Comparison of ENCODE assay signal across 8 cellular contexts in genomic region chr16:58196898-58197313, GRCh38. TPM values are rescaled to one million over a fixed set of nuclear protein-coding genes. Genes with fewer than 3 reads are reported as not detected.
DNase-seq lines count a peak whose midpoint lies in the region; ATAC-seq lines count a peak whose summit lies in the region.

No MANE protein-coding gene starts in this region.

- H3K27me3 ChIP-seq in trophoblast cell (ENCODE audit: insufficient read depth, low read length), result no peaks in the 10 kb centered on the region

- H4K8ac ChIP-seq in trophoblast cell (ENCODE audit: low read depth, low read length), result peak overlapping the region; percentile 3

- H2BK5ac ChIP-seq in trophoblast cell (ENCODE audit: low read depth, low read length, poor library complexity), result no peak overlapping the region

- peaks cover 24% of the 10 kb centered on the region for H3K4me1 Mint-ChIP-seq in T-helper 1 cell treated with Interleukin-12 subunit alpha and Interleukin-12 subunit beta and Interleukin-4 antibody, amounts not matched to agents 30 μg/mL and 1 μg/mL, for 36 hours (ENCODE audit: low read depth)
- H3K4me1 Mint-ChIP-seq in T-helper 17 cell, result peaks cover 34% of the 10 kb centered on the region

- H3K79me2 ChIP-seq in trophoblast cell (ENCODE audit: control insufficient read depth, insufficient read depth, low read length, poor library complexity), result peaks cover 11% of the 10 kb centered on the region

- no peak overlapping the region for H2AFZ ChIP-seq in trophoblast cell (ENCODE audit: insufficient read depth, low read length, poor library complexity)

- no peak for DNase-seq in T-helper 1 cell
- no peak for DNase-seq in T-helper 17 cell
- DNase-seq in fibroblast of the conjunctiva (ENCODE audit: low read depth), result peak; percentile 1
- no peak for DNase-seq in trophoblast cell
- no peak for DNase-seq in effector CD4-positive, alpha-beta T cell

- H3K4me3 Mint-ChIP-seq in T-helper 1 cell treated with Interleukin-12 subunit alpha and Interleukin-12 subunit beta and Interleukin-4 antibody, amounts not matched to agents 30 μg/mL and 1 μg/mL, for 36 hours, result peak overlapping the region; percentile 84
- peak overlapping the region; percentile 89 for H3K4me3 Mint-ChIP-seq in T-helper 17 cell

- H3K4me3 ChIP-seq in trophoblast cell (ENCODE audit: low read depth, low read length), result peak overlapping the region; percentile 90

- no peak overlapping the region for H3K18ac ChIP-seq in trophoblast cell (ENCODE audit: low read length)

- ATAC-seq in T-helper 17 cell (no peak), GM19324 (IDR thresholded peaks at IDR 0.05; ENCODE audit: low FRiP score, unreplicated experiment) (no peak), HG03139 (IDR thresholded peaks at IDR 0.05; ENCODE audit: unreplicated experiment) (no peak)

- no peak overlapping the region for H2BK120ac ChIP-seq in trophoblast cell (ENCODE audit: insufficient read depth, low read length, poor library complexity)

- H2AK5ac ChIP-seq in trophoblast cell (ENCODE audit: low read length), result no peak overlapping the region

- H3K4me1 ChIP-seq in trophoblast cell (ENCODE audit: control insufficient read depth in 1 of 2, insufficient read depth in 2 of 2, low read length in 2 of 2), result peaks cover 7 to 8% of the 10 kb centered on the region in 2 experiments

- H4K12ac ChIP-seq in trophoblast cell (ENCODE audit: low read depth, low read length), result peak overlapping the region; percentile 5

- peak overlapping the region; percentile 98 for H3K4me2 ChIP-seq in trophoblast cell (ENCODE audit: low read length)

- peak overlapping the region; percentile 94 for H3K9ac ChIP-seq in trophoblast cell (ENCODE audit: low read length)

- no peaks in the 10 kb centered on the region for H3K9me3 ChIP-seq in T-helper 17 cell (ENCODE audit: control insufficient read depth, low read length, poor library complexity, severe bottlenecking)
- H3K9me3 ChIP-seq in trophoblast cell (ENCODE audit: insufficient read depth, low read depth, low read length), result no peaks in the 10 kb centered on the region

- H3K4ac ChIP-seq in trophoblast cell (ENCODE audit: low read depth, low read length), result peak overlapping the region; percentile 65

- peak overlapping the region; percentile 9 for H3K14ac ChIP-seq in trophoblast cell (ENCODE audit: low read length)

- no CpG with 5 or more reads among the region's 11 CpGs for WGBS in trophoblast cell (ENCODE audit: extremely low coverage, insufficient coverage, insufficient read length)

- no peak overlapping the region for H2BK12ac ChIP-seq in trophoblast cell (ENCODE audit: low read length)

- H3K23ac ChIP-seq in trophoblast cell (ENCODE audit: low read length), result peak overlapping the region; percentile 81

- peaks cover 2% of the 10 kb centered on the region for H3K79me1 ChIP-seq in trophoblast cell (ENCODE audit: low read length)

- H4K91ac ChIP-seq in trophoblast cell (ENCODE audit: low read depth, low read length), result no peak overlapping the region

- no peaks in the 10 kb centered on the region for H3K9me3 Mint-ChIP-seq in T-helper 1 cell treated with Interleukin-12 subunit alpha and Interleukin-12 subunit beta and Interleukin-4 antibody, amounts not matched to agents 30 μg/mL and 1 μg/mL, for 36 hours

- peaks cover 23% of the 10 kb centered on the region for H3K36me3 Mint-ChIP-seq in T-helper 1 cell treated with Interleukin-12 subunit alpha and Interleukin-12 subunit beta and Interleukin-4 antibody, amounts not matched to agents 30 μg/mL and 1 μg/mL, for 36 hours (ENCODE audit: low read depth)
- H3K36me3 Mint-ChIP-seq in T-helper 17 cell (ENCODE audit: low read depth), result no peaks in the 10 kb centered on the region

- peaks cover 15% of the 10 kb centered on the region for H3K27me3 Mint-ChIP-seq in T-helper 1 cell treated with Interleukin-12 subunit alpha and Interleukin-12 subunit beta and Interleukin-4 antibody, amounts not matched to agents 30 μg/mL and 1 μg/mL, for 36 hours (ENCODE audit: low read depth)
- peaks cover 20% of the 10 kb centered on the region for H3K27me3 Mint-ChIP-seq in T-helper 17 cell

- peak overlapping the region; percentile 38 for H3K27ac Mint-ChIP-seq in T-helper 1 cell treated with Interleukin-12 subunit alpha and Interleukin-12 subunit beta and Interleukin-4 antibody, amounts not matched to agents 30 μg/mL and 1 μg/mL, for 36 hours
- H3K27ac Mint-ChIP-seq in T-helper 17 cell, result peak overlapping the region; percentile 78

- no peak overlapping the region for H3K27ac ChIP-seq in trophoblast cell (ENCODE audit: low read depth, low read length)

- H3K36me3 ChIP-seq in trophoblast cell (ENCODE audit: control insufficient read depth in 1 of 2, insufficient read depth in 2 of 2, low read length in 2 of 2), result peaks cover 6 to 13% of the 10 kb centered on the region in 2 experiments

RNA-seq across cellular contexts. Expression of gene CSNK2A2, which starts 1.0 kb away (rescaled TPM):
- 10 to 100 TPM; 52.7 to 54.3 TPM for total RNA-seq in T-helper 17 cell
- polyA plus RNA-seq in trophoblast cell (2013), result 118 and 120 TPM in 2 replicates
